12 cellular contexts compared by ENCODE assay signal in the genomic region with DNA sequence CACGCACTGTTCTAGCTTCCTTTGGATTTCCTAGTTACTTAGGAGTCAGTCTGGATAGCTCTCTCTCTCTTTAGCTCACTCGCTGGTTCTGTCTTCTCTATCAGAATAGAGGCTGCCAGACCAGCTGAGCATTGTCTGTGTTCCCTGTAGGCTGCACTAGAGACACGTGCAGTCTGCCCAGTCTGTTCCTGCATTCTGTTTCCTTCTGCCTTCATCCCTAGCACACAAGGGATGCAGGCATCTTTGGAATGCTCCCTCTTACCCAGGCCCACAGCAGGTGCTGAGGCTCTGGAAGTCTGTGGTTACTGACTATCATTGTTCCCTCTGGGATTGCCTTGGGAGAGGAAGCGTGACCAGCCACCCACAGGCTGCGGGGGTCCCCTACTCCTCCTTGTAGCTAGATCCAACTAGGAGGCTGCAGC.
DNase-seq lines count a peak whose midpoint lies in the region; ATAC-seq and TF ChIP-seq lines count a peak whose summit lies in the region.
"Had no signal": no experiment of that assay in that cellular context is flagged by ENCODE, and none has a peak within 500 bp of the region (broad histone marks: within the 10 kb centered on the region; RNA-seq: fewer than 3 reads in every experiment).

No MANE protein-coding gene starts in this region.

- no peak overlapping the region for H3K27ac Mint-ChIP-seq in GM23338
- H3K27ac Mint-ChIP-seq: CD8-positive, alpha-beta memory T cell; naive B cell; T-helper 1 cell treated with Interleukin-12 subunit alpha and Interleukin-12 subunit beta and Interleukin-4 antibody, amounts not matched to agents 30 μg/mL and 1 μg/mL, for 36 hours had no signal

- H4K20me1 ChIP-seq in GM23338 (replicated peaks; ENCODE audit: insufficient read depth) = no peaks in the 10 kb centered on the region

- intact Hi-C loops in left cardiac atrium (cut with DNase I) = no loop called here

- in situ Hi-C loops in GM13976 (cut with MboI; ENCODE audit: low sequenced_read_pairs, unreplicated experiment) = no loop called here

- TF ChIP-seq CTCF in GM23338 (conservative IDR thresholded peaks at IDR 0.05; ENCODE audit: low read depth in 2 of 2) (peak in 1 of 2 experiments; percentile 49; a peak in 2 of 4 replicates), GM13976 (IDR thresholded peaks at IDR 0.05; ENCODE audit: borderline replicate concordance, control extremely low read depth, extremely low read depth, insufficient read depth, missing control alignments) (no peak)

- H3K9me3 Mint-ChIP-seq in GM23338 = peaks cover 9% of the 10 kb centered on the region
- H3K9me3 Mint-ChIP-seq in activated T-cell treated with anti-CD3 and anti-CD28 coated beads, Interleukin-2, amount 50 U/mL, for 4 hours = no peaks in the 10 kb centered on the region

- H3K4me1 ChIP-seq in GM23338 (ENCODE audit: insufficient read depth) = peaks cover 38% of the 10 kb centered on the region

- peak overlapping the region; percentile 58 for H3K4me2 ChIP-seq in GM23338

- peak; percentile 98 for ATAC-seq in GM23338
- peak; percentile 83 to 85 for ATAC-seq in left cardiac atrium
- ATAC-seq in activated T-cell treated with anti-CD3 and anti-CD28 coated beads, Interleukin-2, amount 50 U/mL, for 4 hours = no peak

- peak overlapping the region; percentile 58; the same call in 1 of the 2 replicates for H2AFZ ChIP-seq in GM23338

- no peaks in the 10 kb centered on the region for H3K27me3 Mint-ChIP-seq in GM23338 (ENCODE audit: insufficient read depth, low read depth, poor library complexity)
- no peaks in the 10 kb centered on the region for H3K27me3 Mint-ChIP-seq in activated T-cell treated with anti-CD3 and anti-CD28 coated beads, Interleukin-2, amount 50 U/mL, for 4 hours (ENCODE audit: low read depth)

- H3K4me3 Mint-ChIP-seq in GM23338 = no peak overlapping the region
- no peak overlapping the region for H3K4me3 Mint-ChIP-seq in activated T-cell treated with anti-CD3 and anti-CD28 coated beads, Interleukin-2, amount 50 U/mL, for 4 hours
- H3K4me3 Mint-ChIP-seq: CD8-positive, alpha-beta memory T cell; naive B cell; T-helper 1 cell treated with Interleukin-12 subunit alpha and Interleukin-12 subunit beta and Interleukin-4 antibody, amounts not matched to agents 30 μg/mL and 1 μg/mL, for 36 hours had no signal

- H3K27me3 ChIP-seq in GM23338 (ENCODE audit: insufficient read depth) = no peaks in the 10 kb centered on the region

- peak; percentile 88 for DNase-seq in GM23338 (ENCODE audit: low spot score)
- peak; percentile 47 for DNase-seq in amniotic epithelial cell (ENCODE audit: low read depth)
- DNase-seq in left cardiac atrium = peak; percentile 28
- DNase-seq in non-pigmented ciliary epithelial cell (ENCODE audit: low read depth) = peak; percentile 54
- DNase-seq in activated T-cell treated with anti-CD3 and anti-CD28 coated beads, Interleukin-2, amount 50 U/mL, for 4 hours = no peak
- DNase-seq in GM13976 (ENCODE audit: low spot score) = no peak
- no peak for DNase-seq in RKO (ENCODE audit: low spot score)
- DNase-seq in stimulated activated CD8-positive, alpha-beta memory T cell treated with anti-CD3 and anti-CD28 coated beads, Interleukin-4, amount 100 ng/mL, for 48 hours = no peak
- DNase-seq: CD8-positive, alpha-beta memory T cell; naive B cell; NCI-H2227 treated with DMSO at 0.1 percent for 48 hours had no signal

- H3K79me2 ChIP-seq in GM23338 (replicated peaks; ENCODE audit: insufficient read depth) = no peaks in the 10 kb centered on the region

- H3F3A ChIP-seq in GM23338 (replicated peaks; ENCODE audit: low read depth) = no peaks in the 10 kb centered on the region

- H3K27ac ChIP-seq in GM23338 (ENCODE audit: low read depth) = peak overlapping the region; percentile 81; the same call in 1 of the 2 replicates

- peaks cover 8% of the 10 kb centered on the region; the same call in 1 of the 3 replicates for H3K36me3 Mint-ChIP-seq in GM23338 (ENCODE audit: low read depth)
- no peaks in the 10 kb centered on the region for H3K36me3 Mint-ChIP-seq in activated T-cell treated with anti-CD3 and anti-CD28 coated beads, Interleukin-2, amount 50 U/mL, for 4 hours (ENCODE audit: insufficient read depth)
- H3K36me3 Mint-ChIP-seq: CD8-positive, alpha-beta memory T cell had no signal

- H3K4me3 ChIP-seq in GM23338 = no peak overlapping the region

- H3K36me3 ChIP-seq in GM23338 (ENCODE audit: insufficient read depth) = no peaks in the 10 kb centered on the region; the same call in 1 of the 2 replicates

- peaks cover 37% of the 10 kb centered on the region for H3K4me1 Mint-ChIP-seq in GM23338
- peaks cover 2% of the 10 kb centered on the region for H3K4me1 Mint-ChIP-seq in activated T-cell treated with anti-CD3 and anti-CD28 coated beads, Interleukin-2, amount 50 U/mL, for 4 hours (ENCODE audit: low read depth)
- H3K4me1 Mint-ChIP-seq: CD8-positive, alpha-beta memory T cell; naive B cell had no signal

- H3K9me2 ChIP-seq in GM23338 (ENCODE audit: insufficient read depth) = peaks cover 15% of the 10 kb centered on the region

TF ChIP-seq in GM23338, 12 proteins besides CTCF, POLR2A, EP300 and RAD21 (continues in another document):
- peak; percentile 69; the same call in 1 of the 2 replicates for TF ChIP-seq ZNF114 (CRISPR knock-in tag; IDR thresholded peaks at IDR 0.05)
- TF ChIP-seq, protein P1, sequence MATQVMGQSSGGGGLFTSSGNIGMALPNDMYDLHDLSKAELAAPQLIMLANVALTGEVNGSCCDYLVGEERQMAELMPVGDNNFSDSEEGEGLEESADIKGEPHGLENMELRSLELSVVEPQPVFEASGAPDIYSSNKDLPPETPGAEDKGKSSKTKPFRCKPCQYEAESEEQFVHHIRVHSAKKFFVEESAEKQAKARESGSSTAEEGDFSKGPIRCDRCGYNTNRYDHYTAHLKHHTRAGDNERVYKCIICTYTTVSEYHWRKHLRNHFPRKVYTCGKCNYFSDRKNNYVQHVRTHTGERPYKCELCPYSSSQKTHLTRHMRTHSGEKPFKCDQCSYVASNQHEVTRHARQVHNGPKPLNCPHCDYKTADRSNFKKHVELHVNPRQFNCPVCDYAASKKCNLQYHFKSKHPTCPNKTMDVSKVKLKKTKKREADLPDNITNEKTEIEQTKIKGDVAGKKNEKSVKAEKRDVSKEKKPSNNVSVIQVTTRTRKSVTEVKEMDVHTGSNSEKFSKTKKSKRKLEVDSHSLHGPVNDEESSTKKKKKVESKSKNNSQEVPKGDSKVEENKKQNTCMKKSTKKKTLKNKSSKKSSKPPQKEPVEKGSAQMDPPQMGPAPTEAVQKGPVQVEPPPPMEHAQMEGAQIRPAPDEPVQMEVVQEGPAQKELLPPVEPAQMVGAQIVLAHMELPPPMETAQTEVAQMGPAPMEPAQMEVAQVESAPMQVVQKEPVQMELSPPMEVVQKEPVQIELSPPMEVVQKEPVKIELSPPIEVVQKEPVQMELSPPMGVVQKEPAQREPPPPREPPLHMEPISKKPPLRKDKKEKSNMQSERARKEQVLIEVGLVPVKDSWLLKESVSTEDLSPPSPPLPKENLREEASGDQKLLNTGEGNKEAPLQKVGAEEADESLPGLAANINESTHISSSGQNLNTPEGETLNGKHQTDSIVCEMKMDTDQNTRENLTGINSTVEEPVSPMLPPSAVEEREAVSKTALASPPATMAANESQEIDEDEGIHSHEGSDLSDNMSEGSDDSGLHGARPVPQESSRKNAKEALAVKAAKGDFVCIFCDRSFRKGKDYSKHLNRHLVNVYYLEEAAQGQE (IDR thresholded peaks at IDR 0.05; ENCODE audit: unreplicated experiment) = no peak

Comparison
In these comparisons a context has a peak if more than half of its experiments do, and no peak if none do; other contexts are left out.
1. ATAC-seq: peak in GM23338 (single experiment) and left cardiac atrium (2 of 2); none in activated T-cell treated with anti-CD3 and anti-CD28 coated beads, Interleukin-2, amount 50 U/mL, for 4 hours (0 of 2).
2. DNase-seq: peak in GM23338 (single experiment), amniotic epithelial cell (single experiment), left cardiac atrium (single experiment) and non-pigmented ciliary epithelial cell (single experiment); none in activated T-cell treated with anti-CD3 and anti-CD28 coated beads, Interleukin-2, amount 50 U/mL, for 4 hours (single experiment), GM13976 (single experiment), RKO (single experiment) and stimulated activated CD8-positive, alpha-beta memory T cell treated with anti-CD3 and anti-CD28 coated beads, Interleukin-4, amount 100 ng/mL, for 48 hours (single experiment).